2 cellular contexts compared by ENCODE assay signal in the genomic region with DNA sequence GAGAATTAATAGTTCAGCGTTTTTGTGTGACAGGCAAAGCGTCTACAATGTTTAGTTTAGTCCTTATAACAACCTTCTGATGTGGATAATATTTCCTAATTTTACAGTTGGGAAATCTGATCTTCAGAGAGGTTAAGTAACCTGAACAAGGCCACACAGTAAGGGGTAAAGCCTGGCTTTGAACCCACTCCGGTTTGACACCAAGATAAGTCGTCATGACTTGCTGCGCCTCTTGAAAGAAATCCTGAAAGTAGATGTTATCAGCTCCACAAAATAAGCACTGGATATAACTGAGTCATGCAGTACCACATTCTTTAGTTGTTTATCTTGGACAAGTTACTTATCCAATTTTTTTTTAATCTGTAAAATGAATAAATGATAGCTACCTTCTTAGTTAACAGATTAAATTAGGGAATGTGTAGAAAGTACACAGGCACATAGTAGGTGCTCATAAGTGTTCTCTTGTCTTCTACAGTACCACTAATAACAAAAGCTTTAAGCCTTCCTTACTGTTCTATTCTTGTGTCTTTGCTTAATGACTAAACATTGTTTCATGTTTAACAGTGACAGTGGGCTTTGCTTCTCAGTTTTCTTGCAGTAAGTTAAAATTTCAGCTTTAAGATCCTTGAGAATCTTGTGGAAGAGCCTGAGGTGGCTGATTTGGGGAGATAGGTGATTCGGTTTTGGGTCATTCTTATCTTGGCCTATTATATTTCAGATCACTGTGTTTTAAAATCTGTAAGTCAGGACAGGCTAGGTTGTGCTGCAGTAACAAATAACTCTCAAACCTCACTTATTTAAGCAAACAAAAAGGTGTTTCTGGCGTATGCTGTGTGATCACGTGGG.
TF ChIP-seq lines count a peak whose summit lies in the region.

No MANE protein-coding gene starts in this region.

TF ChIP-seq in A549, 52 proteins besides CTCF, POLR2A, EP300 and RAD21 (continued from another document and continues in another):
- TF ChIP-seq, protein P1, sequence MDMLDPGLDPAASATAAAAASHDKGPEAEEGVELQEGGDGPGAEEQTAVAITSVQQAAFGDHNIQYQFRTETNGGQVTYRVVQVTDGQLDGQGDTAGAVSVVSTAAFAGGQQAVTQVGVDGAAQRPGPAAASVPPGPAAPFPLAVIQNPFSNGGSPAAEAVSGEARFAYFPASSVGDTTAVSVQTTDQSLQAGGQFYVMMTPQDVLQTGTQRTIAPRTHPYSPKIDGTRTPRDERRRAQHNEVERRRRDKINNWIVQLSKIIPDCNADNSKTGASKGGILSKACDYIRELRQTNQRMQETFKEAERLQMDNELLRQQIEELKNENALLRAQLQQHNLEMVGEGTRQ (IDR thresholded peaks at IDR 0.05) = no peak
- TF ChIP-seq NFE2L2 (conservative IDR thresholded peaks at IDR 0.05; ENCODE audit: low read length) = no peak
- TF ChIP-seq RARB (CRISPR knock-in tag; IDR thresholded peaks at IDR 0.05) = no peak
- no peak for TF ChIP-seq HOXA7 (CRISPR knock-in tag; IDR thresholded peaks at IDR 0.05)
- TF ChIP-seq MYC (IDR thresholded peaks at IDR 0.05; ENCODE audit: borderline replicate concordance, low read length) = no peak
- TF ChIP-seq RFX5 (IDR thresholded peaks at IDR 0.05) = no peak
- TF ChIP-seq TP53 (CRISPR knock-in tag; IDR thresholded peaks at IDR 0.05) = no peak
- TF ChIP-seq MAFK (IDR thresholded peaks at IDR 0.05; ENCODE audit: partially characterized antibody) = no peak
- no peak for TF ChIP-seq EHF (CRISPR knock-in tag; IDR thresholded peaks at IDR 0.05)
- no peak for TF ChIP-seq ZSCAN20 (CRISPR knock-in tag; IDR thresholded peaks at IDR 0.05)
- TF ChIP-seq RCOR1 (IDR thresholded peaks at IDR 0.05; ENCODE audit: low read depth, low read length) = no peak
- TF ChIP-seq, protein P2, sequence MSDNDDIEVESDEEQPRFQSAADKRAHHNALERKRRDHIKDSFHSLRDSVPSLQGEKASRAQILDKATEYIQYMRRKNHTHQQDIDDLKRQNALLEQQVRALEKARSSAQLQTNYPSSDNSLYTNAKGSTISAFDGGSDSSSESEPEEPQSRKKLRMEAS (IDR thresholded peaks at IDR 0.05) = no peak
- no peak for TF ChIP-seq FOSB (CRISPR knock-in tag; IDR thresholded peaks at IDR 0.05)
- TF ChIP-seq CBX8 (IDR thresholded peaks at IDR 0.05) = no peak
- TF ChIP-seq FOXS1 (CRISPR knock-in tag; IDR thresholded peaks at IDR 0.05) = peak; percentile 94; the same call in 1 of the 2 replicates
- TF ChIP-seq, protein P3, sequence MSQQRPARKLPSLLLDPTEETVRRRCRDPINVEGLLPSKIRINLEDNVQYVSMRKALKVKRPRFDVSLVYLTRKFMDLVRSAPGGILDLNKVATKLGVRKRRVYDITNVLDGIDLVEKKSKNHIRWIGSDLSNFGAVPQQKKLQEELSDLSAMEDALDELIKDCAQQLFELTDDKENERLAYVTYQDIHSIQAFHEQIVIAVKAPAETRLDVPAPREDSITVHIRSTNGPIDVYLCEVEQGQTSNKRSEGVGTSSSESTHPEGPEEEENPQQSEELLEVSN (IDR thresholded peaks at IDR 0.05; ENCODE audit: borderline replicate concordance, low read depth) = no peak
- no peak for TF ChIP-seq CBX2 (IDR thresholded peaks at IDR 0.05; ENCODE audit: borderline replicate concordance, low read depth)
- TF ChIP-seq ZFP36 (IDR thresholded peaks at IDR 0.05; ENCODE audit: borderline replicate concordance, partially characterized antibody) = peak; percentile 59
- no peak for TF ChIP-seq NPAS2 (CRISPR knock-in tag; IDR thresholded peaks at IDR 0.05; ENCODE audit: borderline replicate concordance)
- TF ChIP-seq JUNB (IDR thresholded peaks at IDR 0.05) = no peak
- no peak for TF ChIP-seq EHMT2 (IDR thresholded peaks at IDR 0.05; ENCODE audit: low read depth)
- TF ChIP-seq CHD4 (IDR thresholded peaks at IDR 0.05; ENCODE audit: borderline replicate concordance) = peak; percentile 74; the same call in 1 of the 2 replicates
- TF ChIP-seq TFCP2L1 (CRISPR knock-in tag; IDR thresholded peaks at IDR 0.05) = no peak
- TF ChIP-seq, protein P4, sequence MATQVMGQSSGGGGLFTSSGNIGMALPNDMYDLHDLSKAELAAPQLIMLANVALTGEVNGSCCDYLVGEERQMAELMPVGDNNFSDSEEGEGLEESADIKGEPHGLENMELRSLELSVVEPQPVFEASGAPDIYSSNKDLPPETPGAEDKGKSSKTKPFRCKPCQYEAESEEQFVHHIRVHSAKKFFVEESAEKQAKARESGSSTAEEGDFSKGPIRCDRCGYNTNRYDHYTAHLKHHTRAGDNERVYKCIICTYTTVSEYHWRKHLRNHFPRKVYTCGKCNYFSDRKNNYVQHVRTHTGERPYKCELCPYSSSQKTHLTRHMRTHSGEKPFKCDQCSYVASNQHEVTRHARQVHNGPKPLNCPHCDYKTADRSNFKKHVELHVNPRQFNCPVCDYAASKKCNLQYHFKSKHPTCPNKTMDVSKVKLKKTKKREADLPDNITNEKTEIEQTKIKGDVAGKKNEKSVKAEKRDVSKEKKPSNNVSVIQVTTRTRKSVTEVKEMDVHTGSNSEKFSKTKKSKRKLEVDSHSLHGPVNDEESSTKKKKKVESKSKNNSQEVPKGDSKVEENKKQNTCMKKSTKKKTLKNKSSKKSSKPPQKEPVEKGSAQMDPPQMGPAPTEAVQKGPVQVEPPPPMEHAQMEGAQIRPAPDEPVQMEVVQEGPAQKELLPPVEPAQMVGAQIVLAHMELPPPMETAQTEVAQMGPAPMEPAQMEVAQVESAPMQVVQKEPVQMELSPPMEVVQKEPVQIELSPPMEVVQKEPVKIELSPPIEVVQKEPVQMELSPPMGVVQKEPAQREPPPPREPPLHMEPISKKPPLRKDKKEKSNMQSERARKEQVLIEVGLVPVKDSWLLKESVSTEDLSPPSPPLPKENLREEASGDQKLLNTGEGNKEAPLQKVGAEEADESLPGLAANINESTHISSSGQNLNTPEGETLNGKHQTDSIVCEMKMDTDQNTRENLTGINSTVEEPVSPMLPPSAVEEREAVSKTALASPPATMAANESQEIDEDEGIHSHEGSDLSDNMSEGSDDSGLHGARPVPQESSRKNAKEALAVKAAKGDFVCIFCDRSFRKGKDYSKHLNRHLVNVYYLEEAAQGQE (IDR thresholded peaks at IDR 0.05) = no peak
- no peak for TF ChIP-seq HDAC2 (IDR thresholded peaks at IDR 0.05)
- TF ChIP-seq, protein P5, sequence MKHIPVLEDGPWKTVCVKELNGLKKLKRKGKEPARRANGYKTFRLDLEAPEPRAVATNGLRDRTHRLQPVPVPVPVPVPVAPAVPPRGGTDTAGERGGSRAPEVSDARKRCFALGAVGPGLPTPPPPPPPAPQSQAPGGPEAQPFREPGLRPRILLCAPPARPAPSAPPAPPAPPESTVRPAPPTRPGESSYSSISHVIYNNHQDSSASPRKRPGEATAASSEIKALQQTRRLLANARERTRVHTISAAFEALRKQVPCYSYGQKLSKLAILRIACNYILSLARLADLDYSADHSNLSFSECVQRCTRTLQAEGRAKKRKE (CRISPR knock-in tag; IDR thresholded peaks at IDR 0.05; ENCODE audit: low read depth) = no peak
- TF ChIP-seq HEYL (CRISPR knock-in tag; IDR thresholded peaks at IDR 0.05) = no peak

TF ChIP-seq in HEK293, 187 proteins besides CTCF, POLR2A, EP300 and RAD21 (continued from another document):
- TF ChIP-seq, protein P6, sequence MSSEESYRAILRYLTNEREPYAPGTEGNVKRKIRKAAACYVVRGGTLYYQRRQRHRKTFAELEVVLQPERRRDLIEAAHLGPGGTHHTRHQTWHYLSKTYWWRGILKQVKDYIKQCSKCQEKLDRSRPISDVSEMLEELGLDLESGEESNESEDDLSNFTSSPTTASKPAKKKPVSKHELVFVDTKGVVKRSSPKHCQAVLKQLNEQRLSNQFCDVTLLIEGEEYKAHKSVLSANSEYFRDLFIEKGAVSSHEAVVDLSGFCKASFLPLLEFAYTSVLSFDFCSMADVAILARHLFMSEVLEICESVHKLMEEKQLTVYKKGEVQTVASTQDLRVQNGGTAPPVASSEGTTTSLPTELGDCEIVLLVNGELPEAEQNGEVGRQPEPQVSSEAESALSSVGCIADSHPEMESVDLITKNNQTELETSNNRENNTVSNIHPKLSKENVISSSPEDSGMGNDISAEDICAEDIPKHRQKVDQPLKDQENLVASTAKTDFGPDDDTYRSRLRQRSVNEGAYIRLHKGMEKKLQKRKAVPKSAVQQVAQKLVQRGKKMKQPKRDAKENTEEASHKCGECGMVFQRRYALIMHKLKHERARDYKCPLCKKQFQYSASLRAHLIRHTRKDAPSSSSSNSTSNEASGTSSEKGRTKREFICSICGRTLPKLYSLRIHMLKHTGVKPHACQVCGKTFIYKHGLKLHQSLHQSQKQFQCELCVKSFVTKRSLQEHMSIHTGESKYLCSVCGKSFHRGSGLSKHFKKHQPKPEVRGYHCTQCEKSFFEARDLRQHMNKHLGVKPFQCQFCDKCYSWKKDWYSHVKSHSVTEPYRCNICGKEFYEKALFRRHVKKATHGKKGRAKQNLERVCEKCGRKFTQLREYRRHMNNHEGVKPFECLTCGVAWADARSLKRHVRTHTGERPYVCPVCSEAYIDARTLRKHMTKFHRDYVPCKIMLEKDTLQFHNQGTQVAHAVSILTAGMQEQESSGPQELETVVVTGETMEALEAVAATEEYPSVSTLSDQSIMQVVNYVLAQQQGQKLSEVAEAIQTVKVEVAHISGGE (tag by site-specific recombination; conservative IDR thresholded peaks at IDR 0.05; ENCODE audit: low read depth) = no peak
- TF ChIP-seq ZNF138 (tag by site-specific recombination; IDR thresholded peaks at IDR 0.05; ENCODE audit: borderline replicate concordance) = no peak
- no peak for TF ChIP-seq ZNF843 (tag by site-specific recombination; IDR thresholded peaks at IDR 0.05)
- TF ChIP-seq SETDB1 (IDR thresholded peaks at IDR 0.05; ENCODE audit: insufficient read length, low read length) = peak; percentile 81
- no peak for TF ChIP-seq ZNF76 (tag by site-specific recombination; IDR thresholded peaks at IDR 0.05; ENCODE audit: borderline replicate concordance, low read depth)
- TF ChIP-seq ZNF585B (tag by site-specific recombination; IDR thresholded peaks at IDR 0.05) = no peak
- TF ChIP-seq REPIN1 (tag by site-specific recombination; IDR thresholded peaks at IDR 0.05; ENCODE audit: low read depth) = no peak
- TF ChIP-seq ZNF768 (tag by site-specific recombination; IDR thresholded peaks at IDR 0.05) = 0 out of 2 replicates have a peak, but pooled peaks have one; percentile 54
- TF ChIP-seq, protein P7, sequence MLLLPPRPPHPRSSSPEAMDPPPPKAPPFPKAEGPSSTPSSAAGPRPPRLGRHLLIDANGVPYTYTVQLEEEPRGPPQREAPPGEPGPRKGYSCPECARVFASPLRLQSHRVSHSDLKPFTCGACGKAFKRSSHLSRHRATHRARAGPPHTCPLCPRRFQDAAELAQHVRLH (tag by site-specific recombination; IDR thresholded peaks at IDR 0.05) = 0 out of 2 replicates have a peak, but pooled peaks have one; percentile 10
